Comparison of ENCODE assay signal across 35 cellular contexts in the genomic region with DNA sequence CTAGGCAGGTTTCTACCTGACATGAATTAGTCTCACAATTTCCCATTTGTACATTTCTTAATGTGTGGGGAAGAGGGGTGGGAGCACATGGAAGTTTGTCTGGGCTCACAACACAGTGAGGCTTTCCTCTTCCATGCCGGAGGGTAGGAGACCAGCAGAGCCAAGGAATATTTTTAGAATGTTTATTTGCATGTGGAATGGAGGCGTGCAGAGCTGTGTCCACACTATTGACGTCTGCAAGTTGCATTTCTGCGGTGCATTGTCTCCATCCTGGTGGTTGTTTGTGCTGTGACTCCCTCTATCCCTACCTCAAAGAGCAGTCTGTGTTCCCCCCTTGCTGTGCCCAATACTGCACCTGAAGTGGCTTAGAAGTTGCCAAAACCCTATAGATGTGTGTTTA.
"Had no signal": no experiment of that assay in that cellular context is flagged by ENCODE, and none has a peak within 500 bp of the region (broad histone marks: within the 10 kb centered on the region; RNA-seq: fewer than 3 reads in every experiment).

No MANE protein-coding gene starts in this region.

- H3K27ac Mint-ChIP-seq: activated B cell treated with CpG ODN at 0.5 μM for 24 hours; activated CD4-positive, alpha-beta memory T cell treated with anti-CD3 and anti-CD28 coated beads for 36 hours; activated naive CD4-positive, alpha-beta T cell treated with anti-CD3 and anti-CD28 coated beads, Interleukin-2, amount 10 ng/mL, durations not matched to agents 7 days and 5 days; activated naive CD8-positive, alpha-beta T cell; activated T-helper 1 cell treated with anti-CD3 and anti-CD28 coated beads, Interleukin-12 subunit alpha, Interleukin-12 subunit beta, Interleukin-2, Interleukin-4 antibody, amounts not matched to agents 30 ng/mL and 10 ng/mL and 1 ng/mL, durations not matched to agents 14 hours and 24 hours and 36 hours; T-cell; T-helper 17 cell had no signal

- H3K27ac ChIP-seq: ascending aorta, body of pancreas, breast epithelium, Peyer's patch, RWPE1, VCaP had no signal

- H3K9me3 Mint-ChIP-seq: activated B cell treated with CpG ODN at 0.5 μM for 24 hours; activated naive CD4-positive, alpha-beta T cell treated with anti-CD3 and anti-CD28 coated beads, Interleukin-2, amount 10 ng/mL, durations not matched to agents 7 days and 5 days; activated T-helper 1 cell treated with anti-CD3 and anti-CD28 coated beads, Interleukin-12 subunit alpha, Interleukin-12 subunit beta, Interleukin-2, Interleukin-4 antibody, amounts not matched to agents 30 ng/mL and 10 ng/mL and 1 ng/mL, durations not matched to agents 14 hours and 24 hours and 36 hours had no signal

- H3K4me1 Mint-ChIP-seq: activated B cell treated with CpG ODN at 0.5 μM for 24 hours; activated naive CD4-positive, alpha-beta T cell treated with anti-CD3 and anti-CD28 coated beads, Interleukin-2, amount 10 ng/mL, durations not matched to agents 7 days and 5 days; T-cell; T-helper 17 cell had no signal

- FAIRE-seq: K562 had no signal

- H3K4me3 Mint-ChIP-seq: activated B cell treated with CpG ODN at 0.5 μM for 24 hours; activated CD4-positive, alpha-beta memory T cell treated with anti-CD3 and anti-CD28 coated beads for 36 hours; activated naive CD4-positive, alpha-beta T cell treated with anti-CD3 and anti-CD28 coated beads, Interleukin-2, amount 10 ng/mL, durations not matched to agents 7 days and 5 days; activated naive CD8-positive, alpha-beta T cell; activated T-cell treated with anti-CD3 and anti-CD28 coated beads, Interleukin-2, amount 50 U/mL, for 4 hours; activated T-helper 1 cell treated with anti-CD3 and anti-CD28 coated beads, Interleukin-12 subunit alpha, Interleukin-12 subunit beta, Interleukin-2, Interleukin-4 antibody, amounts not matched to agents 30 ng/mL and 10 ng/mL and 1 ng/mL, durations not matched to agents 14 hours and 24 hours and 36 hours; T-cell; T-helper 17 cell had no signal

- ATAC-seq: activated T-cell treated with anti-CD3 and anti-CD28 coated beads, Interleukin-2, amount 50 U/mL, for 4 hours; body of pancreas; K562; PC-3; Right ventricle myocardium inferior; SK-N-SH treated with all-trans-retinoic acid at 6 μM for 48 hours; T-cell; T-helper 17 cell had no signal

- H3K36me3 ChIP-seq: ascending aorta, breast epithelium, Peyer's patch had no signal

- H3K36me3 Mint-ChIP-seq: activated CD4-positive, alpha-beta memory T cell treated with anti-CD3 and anti-CD28 coated beads for 36 hours; activated naive CD4-positive, alpha-beta T cell treated with anti-CD3 and anti-CD28 coated beads, Interleukin-2, amount 10 ng/mL, durations not matched to agents 7 days and 5 days; activated naive CD8-positive, alpha-beta T cell; T-cell had no signal

- DNase-seq: activated B cell treated with CpG ODN at 0.5 μM for 24 hours; activated CD4-positive, alpha-beta memory T cell treated with anti-CD3 and anti-CD28 coated beads for 36 hours; activated CD4-positive, alpha-beta T cell treated with anti-CD3 and anti-CD28 coated beads for 4 hours; activated CD4-positive, alpha-beta T cell treated with anti-CD3 and anti-CD28 coated beads, Interleukin-2, amount 50 U/mL, for 1 hour; activated CD4-positive, CD25-positive, alpha-beta regulatory T cell treated with anti-CD3 and anti-CD28 coated beads, Interleukin-2, amount 50 U/mL, for 72 hours; activated CD8-positive, alpha-beta memory T cell treated with anti-CD3 and anti-CD28 coated beads, Interleukin-2, amount 50 U/mL, for 4 hours; activated naive CD4-positive, alpha-beta T cell treated with anti-CD3 and anti-CD28 coated beads, Interleukin-2, amount 10 ng/mL, durations not matched to agents 7 days and 5 days; activated T-cell treated with anti-CD3 and anti-CD28 coated beads for 4 hours; activated T-cell treated with anti-CD3 and anti-CD28 coated beads, Interleukin-2, amount 50 U/mL, for 4 hours; amygdala; body of pancreas; central memory CD4-positive, alpha-beta T cell; NCI-H1092 treated with DMSO at 0.1 percent for 48 hours; NCI-H1417; NCI-H187 treated with DMSO at 0.1 percent for 48 hours; NCI-H2081; NCI-H345; NCI-H524 treated with DMSO at 0.1 percent for 48 hours; NCI-H748 treated with DMSO at 0.1 percent for 48 hours; NK-92 treated with Interleukin-12 subunit alpha and Interleukin-12 subunit beta, amount 100 ng/mL, for 24 hours; PC-3; Peyer's patch; SIG-M5; T-cell; T-helper 17 cell; T-helper 9 cell had no signal

- H3K27me3 ChIP-seq: ascending aorta, body of pancreas, breast epithelium, Peyer's patch had no signal

- H3K27me3 Mint-ChIP-seq: activated B cell treated with CpG ODN at 0.5 μM for 24 hours; activated CD4-positive, alpha-beta memory T cell treated with anti-CD3 and anti-CD28 coated beads for 36 hours; activated naive CD4-positive, alpha-beta T cell treated with anti-CD3 and anti-CD28 coated beads, Interleukin-2, amount 10 ng/mL, durations not matched to agents 7 days and 5 days; activated naive CD8-positive, alpha-beta T cell; T-cell; T-helper 17 cell had no signal

- H3K9me3 ChIP-seq: ascending aorta, body of pancreas, breast epithelium, Peyer's patch had no signal

- H3K4me3 ChIP-seq: ascending aorta, body of pancreas, breast epithelium, K562, Peyer's patch had no signal
